8 cellular contexts compared by ENCODE assay signal in genomic region chr17:40095944-40096791, GRCh38. TPM values are rescaled to one million over a fixed set of nuclear protein-coding genes. Genes with fewer than 3 reads are reported as not detected.
DNase-seq lines count a peak whose midpoint lies in the region; ATAC-seq and TF ChIP-seq lines count a peak whose summit lies in the region.

No MANE protein-coding gene starts in this region.

- DNase-seq in GM10266 (ENCODE audit: extremely low spot score) = peak; percentile 94
- no peak for DNase-seq in adipocyte (ENCODE audit: low read depth)
- DNase-seq in thyroid gland = peak; percentile 37 to 38
- DNase-seq in NCI-H510A (lab: John Stamatoyannopoulos, UW) = no peak
- DNase-seq in AG08396 (ENCODE audit: low spot score) = no peak

- TF ChIP-seq POLR2A in Raji (IDR thresholded peaks at IDR 0.05; ENCODE audit: insufficient read depth, low read depth, low read length) = 0 out of 2 replicates have a peak, but pooled peaks have one; percentile 19
- TF ChIP-seq POLR2A in thyroid gland (IDR thresholded peaks at IDR 0.05) = peak in 1 of 2 donors; percentile 6

- H3K4me3 ChIP-seq in adipocyte (ENCODE audit: low read length) (peak overlapping the region; percentile 85), neutrophil (ENCODE audit: low read depth in 1 of 2, low read length in 1 of 2) (peak overlapping the region in 1 of 2 experiments; percentile 49), thyroid gland (replicated peaks in 1 of 3) (no peak overlapping the region)

- WGBS in thyroid gland, 2 donors = 66 to 73% methylated on average over 23 of the region's 23 CpGs

- peaks cover 48% of the 10 kb centered on the region for H3K36me3 ChIP-seq in adipocyte (ENCODE audit: control insufficient read depth, insufficient read depth, low read length, severe bottlenecking)
- peaks cover 29% of the 10 kb centered on the region for H3K36me3 ChIP-seq in neutrophil
- peaks cover 36 to 40% of the 10 kb centered on the region in 2 donors for H3K36me3 ChIP-seq in thyroid gland

- H3K27ac ChIP-seq in neutrophil = peak overlapping the region; percentile 97
- H3K27ac ChIP-seq in thyroid gland = peak overlapping the region; percentile 98 to 99 (median 99)

- no peaks in the 10 kb centered on the region for H3K27me3 ChIP-seq in adipocyte (replicated peaks; ENCODE audit: control insufficient read depth, insufficient read depth, low read length)
- no peaks in the 10 kb centered on the region for H3K27me3 ChIP-seq in neutrophil
- H3K27me3 ChIP-seq in thyroid gland = no peaks in the 10 kb centered on the region

- peak overlapping the region; percentile 92 for H3K9ac ChIP-seq in adipocyte (ENCODE audit: low read length)

- intact Hi-C loops in thyroid gland (cut with DNase I) = loop anchor here (5.0 kb wide), 1 partner anchor 34 kb away; the partner anchor contains the start of gene THRA

- H3K9me3 ChIP-seq in adipocyte (ENCODE audit: control insufficient read depth, low read length) = no peaks in the 10 kb centered on the region
- H3K9me3 ChIP-seq in neutrophil = no peaks in the 10 kb centered on the region
- no peaks in the 10 kb centered on the region for H3K9me3 ChIP-seq in thyroid gland

- peaks cover 46% of the 10 kb centered on the region for H3K4me1 ChIP-seq in adipocyte (ENCODE audit: control insufficient read depth, insufficient read depth, low read length)
- H3K4me1 ChIP-seq in neutrophil (ENCODE audit: control insufficient read depth in 1 of 2, insufficient read depth in 1 of 2, low read depth in 1 of 2, low read length in 1 of 2) = peaks cover 62 to 71% of the 10 kb centered on the region in 2 experiments
- H3K4me1 ChIP-seq in thyroid gland = peaks cover 50 to 76% of the 10 kb centered on the region in 2 donors

- peak; percentile 38 for ATAC-seq in GM21825 (IDR thresholded peaks at IDR 0.05; ENCODE audit: unreplicated experiment)

- TF ChIP-seq CTCF in GM10266 (IDR thresholded peaks at IDR 0.05; ENCODE audit: control insufficient read depth, insufficient read depth, low read depth, missing control alignments) (no peak), neutrophil (IDR thresholded peaks at IDR 0.05) (peak; percentile 12), thyroid gland (IDR thresholded peaks at IDR 0.05) (no peak)

RNA-seq across cellular contexts. Expression of gene NR1D1, which starts 4.2 kb away (rescaled TPM):
- total RNA-seq in thyroid gland = 1 to 10 TPM; 3.4 to 9.9 (median 5.1) TPM

RNA-seq across cellular contexts. Expression of gene MSL1, which starts 25.6 kb away (rescaled TPM):
- 100 to 1,000 TPM in 1 of 4 donors, 10 to 100 TPM in 3; 69.9 to 101 (median 80.4) TPM for total RNA-seq in thyroid gland

RNA-seq across cellular contexts. Expression of gene THRA, which starts 33.4 kb away (rescaled TPM):
- total RNA-seq in thyroid gland = 10 to 100 TPM; 34.0 to 52.9 (median 44.8) TPM

RNA-seq across cellular contexts. Expression of gene MED24, which starts 42.0 kb away (rescaled TPM):
- total RNA-seq in thyroid gland = 10 to 100 TPM; 37.1 to 68.4 (median 56.6) TPM

RNA-seq across cellular contexts. Expression of gene CASC3, which starts 44.2 kb away (rescaled TPM):
- total RNA-seq in thyroid gland = 100 to 1,000 TPM in 1 of 4 donors, 10 to 100 TPM in 3; 88.2 to 103 (median 95.5) TPM

Comparison
In these comparisons a context has a peak if more than half of its experiments do, and no peak if none do; other contexts are left out.
1. DNase-seq: peak in GM10266 (single experiment) and thyroid gland (2 of 2); none in adipocyte (single experiment), NCI-H510A (single experiment) and AG08396 (single experiment).